1 cellular context compared by ENCODE assay signal in the genomic region with DNA sequence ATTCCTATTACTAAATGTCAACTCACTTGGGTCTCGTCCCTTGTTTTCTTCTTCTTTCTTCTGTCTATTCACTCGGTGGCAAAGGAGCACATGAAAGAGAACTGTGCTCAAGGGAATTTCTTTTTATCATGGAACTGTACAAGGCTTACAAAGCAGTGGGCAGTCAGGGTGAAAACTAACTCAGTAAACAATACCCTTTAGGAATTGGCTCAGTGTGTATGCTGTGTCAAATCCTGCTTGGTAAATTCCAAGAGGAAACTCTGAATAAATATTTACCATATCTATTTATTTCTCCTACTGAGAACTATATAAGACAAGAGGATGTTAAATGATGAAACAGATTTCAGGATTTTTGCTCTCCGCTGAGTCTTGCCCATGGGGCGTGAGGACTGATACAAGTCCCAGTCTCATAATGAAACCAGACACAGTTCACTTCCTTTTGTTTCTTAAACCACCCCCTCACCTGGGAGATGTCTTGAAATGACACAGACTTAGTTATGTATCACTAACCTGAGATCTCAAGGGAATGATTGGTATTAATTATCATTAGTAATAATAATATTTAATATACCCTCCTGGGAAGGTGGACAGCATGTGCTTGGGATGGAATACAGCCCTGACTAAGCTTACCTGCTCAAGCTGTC.
TF ChIP-seq lines count a peak whose summit lies in the region.

No MANE protein-coding gene starts in this region.

TF ChIP-seq in IMR-90, 13 proteins besides CTCF, POLR2A, EP300 and RAD21 (continued from another document):
- TF ChIP-seq, protein P1, sequence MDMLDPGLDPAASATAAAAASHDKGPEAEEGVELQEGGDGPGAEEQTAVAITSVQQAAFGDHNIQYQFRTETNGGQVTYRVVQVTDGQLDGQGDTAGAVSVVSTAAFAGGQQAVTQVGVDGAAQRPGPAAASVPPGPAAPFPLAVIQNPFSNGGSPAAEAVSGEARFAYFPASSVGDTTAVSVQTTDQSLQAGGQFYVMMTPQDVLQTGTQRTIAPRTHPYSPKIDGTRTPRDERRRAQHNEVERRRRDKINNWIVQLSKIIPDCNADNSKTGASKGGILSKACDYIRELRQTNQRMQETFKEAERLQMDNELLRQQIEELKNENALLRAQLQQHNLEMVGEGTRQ (IDR thresholded peaks at IDR 0.05; ENCODE audit: low read depth, low read length) = no peak
- TF ChIP-seq RCOR1 (IDR thresholded peaks at IDR 0.05; ENCODE audit: insufficient replicate concordance, low read length) = no peak
- TF ChIP-seq MAFK (IDR thresholded peaks at IDR 0.05; ENCODE audit: low read depth, low read length) = no peak
